ENCODE assay signal across 26 cellular contexts in genomic region chr13:44414771-44415170, GRCh38. TPM values are rescaled to one million over a fixed set of nuclear protein-coding genes. Genes with fewer than 3 reads are reported as not detected.
"Had no signal": no experiment of that assay in that cellular context is flagged by ENCODE, and none has a peak within 500 bp of the region (broad histone marks: within the 10 kb centered on the region; RNA-seq: fewer than 3 reads in every experiment).

No MANE protein-coding gene starts in this region.

- H3K79me2 ChIP-seq: parathyroid adenoma had no signal

- H3K27me3 ChIP-seq: foreskin keratinocyte, heart left ventricle, right atrium auricular region, suprapubic skin, tibial nerve had no signal

- H3K4me1 ChIP-seq: foreskin keratinocyte, heart left ventricle, parathyroid adenoma, right atrium auricular region, suprapubic skin, tibial nerve had no signal

- H3K9me3 ChIP-seq: heart left ventricle, right atrium auricular region, suprapubic skin, tibial nerve had no signal

- DNase-seq: activated CD4-positive, alpha-beta memory T cell treated with anti-CD3 and anti-CD28 coated beads for 36 hours; activated CD4-positive, alpha-beta T cell treated with anti-CD3 and anti-CD28 coated beads, Interleukin-2, amount 10 ng/mL, durations not matched to agents 24 days and 14 days; activated CD4-positive, CD25-positive, alpha-beta regulatory T cell treated with anti-CD3 and anti-CD28 coated beads, Interleukin-2, amount 50 U/mL, for 72 hours; activated CD8-positive, alpha-beta memory T cell treated with anti-CD3 and anti-CD28 coated beads, Interleukin-2, amount 50 U/mL, for 4 hours; activated effector memory CD4-positive, alpha-beta T cell treated with anti-CD3 and anti-CD28 coated beads, Interleukin-2, amount 50 U/mL, for 16 hours; activated naive CD4-positive, alpha-beta T cell treated with anti-CD3 and anti-CD28 coated beads for 36 hours; activated T-cell treated with anti-CD3 and anti-CD28 coated beads, Interleukin-2, amount 50 U/mL, for 1 hour; amygdala; central memory CD4-positive, alpha-beta T cell; endodermal cell; foreskin keratinocyte; heart left ventricle; hypothalamus; immature natural killer cell; kidney glomerular epithelial cell; mammary epithelial cell; naive B cell; occipital lobe; stimulated activated naive CD4-positive, alpha-beta T cell; T-helper 9 cell had no signal

- H3K9ac ChIP-seq: parathyroid adenoma had no signal

- H3K27ac ChIP-seq: foreskin keratinocyte, heart left ventricle, parathyroid adenoma, right atrium auricular region, suprapubic skin, tibial nerve had no signal

- H2AFZ ChIP-seq: parathyroid adenoma had no signal

- ATAC-seq: esophagus mucosa, foreskin keratinocyte, heart left ventricle had no signal

- H3K36me3 ChIP-seq: heart left ventricle, right atrium auricular region, suprapubic skin, tibial nerve had no signal

- H3K4me3 ChIP-seq: heart left ventricle, right atrium auricular region, suprapubic skin, tibial nerve had no signal

RNA-seq across cellular contexts. Expression of gene SERP2, which starts 41.1 kb away (rescaled TPM):
- total RNA-seq: activated CD4-positive, alpha-beta memory T cell treated with anti-CD3 and anti-CD28 coated beads for 36 hours; activated CD4-positive, alpha-beta T cell treated with anti-CD3 and anti-CD28 coated beads, Interleukin-2, amount 10 ng/mL, durations not matched to agents 24 days and 14 days; activated T-helper 1 cell treated with anti-CD3 and anti-CD28 coated beads, Interleukin-12 subunit alpha, Interleukin-12 subunit beta, Interleukin-2, Interleukin-4 antibody, amounts not matched to agents 30 ng/mL and 10 ng/mL and 1 ng/mL, durations not matched to agents 14 hours and 24 hours and 36 hours had no signal
